ENCODE assay signal across 11 cellular contexts in the genomic region with DNA sequence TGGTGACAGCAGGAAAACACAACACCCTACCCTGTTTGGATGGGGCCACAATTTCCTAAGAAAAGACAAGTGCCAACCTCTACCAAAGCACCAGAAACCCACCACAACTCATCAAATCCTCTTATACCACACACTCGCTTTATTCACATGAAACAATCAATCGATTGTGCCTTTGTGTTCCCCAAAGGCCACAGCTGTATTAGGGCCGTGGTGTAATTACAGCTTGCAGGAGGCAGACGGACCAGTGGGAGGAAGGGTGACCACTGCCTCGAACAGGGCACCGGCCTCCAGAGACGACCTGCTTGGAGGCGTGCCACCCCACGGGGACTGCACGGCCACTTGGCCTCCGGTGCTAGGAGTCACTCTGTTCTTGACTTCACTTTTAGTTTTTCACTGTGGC.
"Had no signal": no experiment of that assay in that cellular context is flagged by ENCODE, and none has a peak within 500 bp of the region (broad histone marks: within the 10 kb centered on the region; RNA-seq: fewer than 3 reads in every experiment).

No MANE protein-coding gene starts in this region.

- H3K27ac Mint-ChIP-seq: T-helper 1 cell treated with Interleukin-12 subunit alpha and Interleukin-12 subunit beta and Interleukin-4 antibody, amounts not matched to agents 30 μg/mL and 1 μg/mL, for 36 hours had no signal

- H3K27ac ChIP-seq: ovary, stomach, transverse colon had no signal

- H3K9me3 Mint-ChIP-seq: nephron; T-helper 1 cell treated with Interleukin-12 subunit alpha and Interleukin-12 subunit beta and Interleukin-4 antibody, amounts not matched to agents 30 μg/mL and 1 μg/mL, for 36 hours had no signal

- H3K4me3 Mint-ChIP-seq: T-helper 1 cell treated with Interleukin-12 subunit alpha and Interleukin-12 subunit beta and Interleukin-4 antibody, amounts not matched to agents 30 μg/mL and 1 μg/mL, for 36 hours had no signal

- ATAC-seq: left lobe of liver had no signal

- H3K27me3 ChIP-seq: ovary, stomach, transverse colon had no signal

- H3K4me3 ChIP-seq: ovary, stomach, transverse colon had no signal

- H3K36me3 ChIP-seq: ovary, stomach, transverse colon had no signal

- H3K9me3 ChIP-seq: ovary, stomach, transverse colon had no signal

- DNase-seq: activated CD4-positive, alpha-beta T cell treated with anti-CD3 and anti-CD28 coated beads for 48 hours; activated naive CD4-positive, alpha-beta T cell treated with Interleukin-2 at 50 U/mL for 16 hours; effector memory CD4-positive, alpha-beta T cell; mammary epithelial cell; ovary; stimulated activated CD4-positive, alpha-beta T cell treated with anti-CD3 and anti-CD28 coated beads, Interleukin-4, amount 100 ng/mL, for 24 hours; stomach; transverse colon had no signal
